Comparison of ENCODE assay signal across 8 cellular contexts in genomic region chr19:11339254-11340098, GRCh38. TPM values are rescaled to one million over a fixed set of nuclear protein-coding genes. Genes with fewer than 3 reads are reported as not detected.
DNase-seq lines count a peak whose midpoint lies in the region; ATAC-seq and TF ChIP-seq lines count a peak whose summit lies in the region.

RAB3D (minus strand) TSS chr19:11339657; CDS start chr19:11337399, 2,258 bp downstream.

- H4K20me1 ChIP-seq in Karpas-422 (ENCODE audit: insufficient read depth, low read depth, low read length): no peaks in the 10 kb centered on the region

- peak; percentile 89 for ATAC-seq in GM19043 (IDR thresholded peaks at IDR 0.05; ENCODE audit: low read depth, unreplicated experiment)
- ATAC-seq in activated T-helper 17 cell treated with anti-CD3 and anti-CD28 coated beads, Interleukin-2, amount 50 U/mL, for 72 hours (replicated peaks): peak; percentile 99
- ATAC-seq in naive B cell (ENCODE audit: low read depth in 2 of 2): peak; percentile 89 to 90

- H3K4me3 ChIP-seq in ACC112 (ENCODE audit: low read depth, low read length) (peak within 1 kb of the TSS; percentile 85), Karpas-422 (ENCODE audit: low read length) (peak within 1 kb of the TSS; percentile 91), fibroblast of mammary gland (ENCODE audit: control insufficient read depth, low read depth, low read length) (peak within 1 kb of the TSS; percentile 66)

- peaks cover 17% of the 10 kb centered on the region for H3K36me3 Mint-ChIP-seq in activated T-helper 17 cell treated with anti-CD3 and anti-CD28 coated beads, Interleukin-2, amount 50 U/mL, for 72 hours (ENCODE audit: low read depth)
- peaks cover 6 to 8% of the 10 kb centered on the region in 2 donors for H3K36me3 Mint-ChIP-seq in naive B cell

- peak within 1 kb of the TSS; percentile 55 for H3K27ac Mint-ChIP-seq in activated T-helper 17 cell treated with anti-CD3 and anti-CD28 coated beads, Interleukin-2, amount 50 U/mL, for 72 hours
- peak within 1 kb of the TSS in 5 of 6 donors; percentile 29 to 69 (median 54) for H3K27ac Mint-ChIP-seq in naive B cell

- H3K9me2 ChIP-seq in Karpas-422 (replicated peaks; ENCODE audit: insufficient read depth, low read length): no peaks in the 10 kb centered on the region

- peaks cover 5% of the 10 kb centered on the region for H3K4me1 Mint-ChIP-seq in activated T-helper 17 cell treated with anti-CD3 and anti-CD28 coated beads, Interleukin-2, amount 50 U/mL, for 72 hours
- peaks cover 15 to 31% (median 31%) of the 10 kb centered on the region in 3 donors for H3K4me1 Mint-ChIP-seq in naive B cell

- TF ChIP-seq CTCF in fibroblast of mammary gland (conservative IDR thresholded peaks at IDR 0.05; ENCODE audit: control insufficient read depth, insufficient read depth, low read depth, low read length): no peak

- no peaks in the 10 kb centered on the region for H3K9me3 ChIP-seq in Karpas-422 (ENCODE audit: low read length)

- H3K9me3 Mint-ChIP-seq in activated T-helper 17 cell treated with anti-CD3 and anti-CD28 coated beads, Interleukin-2, amount 50 U/mL, for 72 hours: no peaks in the 10 kb centered on the region
- H3K9me3 Mint-ChIP-seq in naive B cell: peaks cover 0 to 5% (median 0%) of the 10 kb centered on the region in 7 donors

- H3K27me3 Mint-ChIP-seq in activated T-helper 17 cell treated with anti-CD3 and anti-CD28 coated beads, Interleukin-2, amount 50 U/mL, for 72 hours: no peaks in the 10 kb centered on the region
- no peaks in the 10 kb centered on the region for H3K27me3 Mint-ChIP-seq in naive B cell

- H3K4me3 Mint-ChIP-seq in activated T-helper 17 cell treated with anti-CD3 and anti-CD28 coated beads, Interleukin-2, amount 50 U/mL, for 72 hours: peak within 1 kb of the TSS; percentile 76
- peak within 1 kb of the TSS; percentile 70 to 88 (median 86) for H3K4me3 Mint-ChIP-seq in naive B cell

- DNase-seq in Karpas-422 (peak; percentile 97), RPMI8226 (peak; percentile 96), fibroblast of mammary gland (ENCODE audit: low read depth) (peak; percentile 81), naive B cell (peak; percentile 59)
- DNase-seq in stimulated activated CD8-positive, alpha-beta memory T cell treated with anti-CD3 and anti-CD28 coated beads, Interleukin-7, amount 100 ng/mL, for 48 hours (ENCODE audit: extremely low read depth in 1 of 2, low read depth in 1 of 2): peak; percentile 64 to 82

- H3K9ac ChIP-seq in Karpas-422 (ENCODE audit: low read length): peak within 1 kb of the TSS; percentile 83

- H3K36me3 ChIP-seq in ACC112 (ENCODE audit: insufficient read depth, low read length) (peaks cover 7% of the 10 kb centered on the region; the same call in 1 of the 2 replicates), Karpas-422 (ENCODE audit: insufficient read depth, low read length) (peaks cover 12% of the 10 kb centered on the region)

- H3K4me2 ChIP-seq in Karpas-422 (ENCODE audit: low read depth, low read length, poor library complexity, severe bottlenecking): peak within 1 kb of the TSS; percentile 90

- H3K4me1 ChIP-seq in ACC112 (ENCODE audit: control insufficient read depth, insufficient read depth, low read length, unreplicated experiment): peaks cover 4% of the 10 kb centered on the region
- H3K4me1 ChIP-seq in Karpas-422 (ENCODE audit: low read length): peaks cover 19% of the 10 kb centered on the region

- H3K79me2 ChIP-seq in ACC112 (ENCODE audit: control insufficient read depth, insufficient read depth, low read length, unreplicated experiment) (no peaks in the 10 kb centered on the region), Karpas-422 (ENCODE audit: low read length) (peaks cover 16% of the 10 kb centered on the region)

- H2AFZ ChIP-seq in ACC112 (ENCODE audit: low read length, unreplicated experiment) (no peak within 1 kb of the TSS), Karpas-422 (ENCODE audit: low read length) (peak within 1 kb of the TSS; percentile 91)

- H3K27me3 ChIP-seq in ACC112 (ENCODE audit: insufficient read depth, low read length): no peaks in the 10 kb centered on the region
- H3K27me3 ChIP-seq in Karpas-422 (ENCODE audit: low read length): no peaks in the 10 kb centered on the region

- H3K27ac ChIP-seq in ACC112 (ENCODE audit: low read depth, low read length) (no peak within 1 kb of the TSS), Karpas-422 (ENCODE audit: low read length) (peak within 1 kb of the TSS; percentile 32)

RNA-seq across cellular contexts. Expression of gene RAB3D, which starts in this region (rescaled TPM):
- 8.6 and 9.0 TPM in 2 replicates for total RNA-seq in Karpas-422 (2014; rRNA removed; shearing (Covaris generic); ENCODE audit: low replicate concordance)
- total RNA-seq in activated T-helper 17 cell treated with anti-CD3 and anti-CD28 coated beads, Interleukin-2, amount 50 U/mL, for 72 hours: 10 to 100 TPM in 1 of 2 donors, 1 to 10 TPM in 1; 9.7 to 13.4 TPM
- 1 to 10 TPM; 1.9 to 5.8 (median 2.4) TPM for polyA plus RNA-seq in naive B cell (ENCODE audit: low read depth in 6 of 6)
